Comparison of ENCODE assay signal across 36 cellular contexts in the genomic region with DNA sequence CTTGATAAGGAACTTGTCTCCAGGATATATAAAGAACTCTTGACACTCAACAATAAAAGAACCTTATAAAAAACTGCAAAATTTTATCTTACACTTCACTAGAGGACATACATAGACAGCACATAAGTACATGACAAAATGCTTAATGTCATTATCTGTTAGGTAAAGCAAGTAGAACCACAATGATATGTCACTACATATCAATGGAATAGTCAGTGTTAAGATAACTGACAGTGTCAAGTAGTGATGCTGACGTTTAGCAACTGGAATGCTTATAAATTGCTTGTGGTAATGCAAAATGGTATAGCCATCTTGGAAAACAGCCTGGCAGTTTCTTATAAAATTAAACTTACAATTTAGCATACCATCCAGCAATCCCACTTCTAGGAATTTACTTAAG.
"Had no signal": no experiment of that assay in that cellular context is flagged by ENCODE, and none has a peak within 500 bp of the region (broad histone marks: within the 10 kb centered on the region; RNA-seq: fewer than 3 reads in every experiment).

No MANE protein-coding gene starts in this region.

- H3K9ac ChIP-seq: KMS-11 had no signal

- H3K27me3 ChIP-seq: MG63 had no signal

- H3K36me3 ChIP-seq: MG63 had no signal

- DNase-seq: Karpas-422, Kasumi-1, KG1, MG63, MM.1S, MV-4-11, NCI-H1048, NCI-H1092, NCI-H1092 treated with DMSO at 0.1 percent for 48 hours, NCI-H1105, NCI-H1105 treated with DMSO at 0.1 percent for 48 hours, NCI-H1417, NCI-H1417 treated with DMSO at 0.1 percent for 48 hours, NCI-H1436, NCI-H1436 treated with DMSO at 0.1 percent for 48 hours, NCI-H146, NCI-H1694 treated with DMSO at 0.1 percent for 48 hours, NCI-H187, NCI-H187 treated with DMSO at 0.1 percent for 48 hours, NCI-H1930, NCI-H2029, NCI-H2029 treated with DMSO at 0.1 percent for 48 hours, NCI-H2081, NCI-H2081 treated with DMSO at 0.1 percent for 48 hours, NCI-H2107, NCI-H2171, NCI-H2171 treated with DMSO at 0.1 percent for 48 hours, NCI-H2227 treated with DMSO at 0.1 percent for 48 hours, NCI-H226, NCI-H345, NCI-H446, NCI-H446 treated with DMSO at 0.1 percent for 48 hours, NCI-H510A, NCI-H510A treated with DMSO at 0.1 percent for 48 hours, NCI-H524 had no signal

- H3K4me3 ChIP-seq: MG63 had no signal

- H3K27ac ChIP-seq: KMS-11 had no signal

- H3K4me2 ChIP-seq: KMS-11 had no signal

- H3K9me3 ChIP-seq: MG63 had no signal
